8 cellular contexts compared by ENCODE assay signal in the genomic region with DNA sequence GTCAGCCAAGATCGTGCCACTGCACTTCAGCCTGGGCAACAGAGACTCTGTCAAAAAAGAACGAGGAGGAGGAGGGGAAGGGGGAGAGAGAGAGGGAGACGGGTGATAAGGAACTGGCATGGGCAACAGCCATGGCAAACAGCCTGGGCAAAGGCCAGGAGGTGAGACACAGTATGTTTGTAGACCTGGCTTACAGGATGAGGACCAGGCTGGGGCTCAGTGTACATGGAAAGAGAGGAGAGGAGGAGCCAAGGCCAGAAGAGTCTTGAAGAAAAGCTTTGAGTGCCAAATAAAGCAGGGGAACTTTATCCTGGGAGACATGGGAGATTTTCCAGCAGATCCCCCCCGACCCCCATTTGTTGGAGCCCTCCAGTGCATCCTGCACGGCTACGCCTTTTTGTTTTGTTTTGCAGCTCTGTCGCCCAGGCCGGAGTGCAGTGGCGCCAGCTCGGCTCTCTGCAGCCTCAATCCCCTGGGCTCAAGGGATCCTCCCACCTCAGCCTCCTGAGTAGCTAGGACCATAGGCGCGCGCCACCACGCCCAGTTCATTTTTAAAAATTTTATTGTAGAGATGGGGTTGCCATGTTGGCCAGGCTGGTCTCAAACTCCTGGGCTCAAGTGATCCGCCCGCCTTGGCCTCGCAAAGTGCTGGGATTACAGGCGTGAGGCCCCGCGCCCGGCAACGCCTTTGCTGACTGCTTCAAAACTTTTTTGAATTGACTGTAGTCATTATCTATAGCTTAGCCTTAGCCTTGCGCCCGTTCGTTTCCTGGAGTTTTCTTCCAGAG. TPM values are rescaled to one million over a fixed set of nuclear protein-coding genes. Genes with fewer than 3 reads are reported as not detected.
A peak's percentile ranks its signal among the peaks of the same experiment; 100 is the strongest.
DNase-seq lines count a peak whose midpoint lies in the region; ATAC-seq, FAIRE-seq and TF ChIP-seq lines count a peak whose summit lies in the region.

No MANE protein-coding gene starts in this region.

- peaks cover 21% of the 10 kb centered on the region for H3K79me1 ChIP-seq in mesendoderm (ENCODE audit: low read length)

- intact Hi-C loops in Caco-2 (cut with micrococcal nuclease; ENCODE audit: unreplicated experiment) = loop anchor here (2.0 to 5.0 kb wide), 4 partner anchors 42 to 180 kb away; a partner anchor contains a TSS

- peaks cover 32% of the 10 kb centered on the region for H4K20me1 ChIP-seq in Loucy (ENCODE audit: insufficient read depth, low read length, poor library complexity, severe bottlenecking)

- ATAC-seq in GM21723 (IDR thresholded peaks at IDR 0.05; ENCODE audit: unreplicated experiment) (no peak), HG03520 (IDR thresholded peaks at IDR 0.05; ENCODE audit: unreplicated experiment) (no peak)

- no peak overlapping the region for H3K23ac ChIP-seq in mesendoderm (ENCODE audit: low read length)

- H2BK5ac ChIP-seq in mesendoderm (ENCODE audit: low read length) = peak overlapping the region; percentile 2

- FAIRE-seq in frontal cortex (lab: Jason Lieb, UNC) = no peak

- H3K9me3 ChIP-seq in Caco-2 = no peaks in the 10 kb centered on the region
- no peaks in the 10 kb centered on the region for H3K9me3 ChIP-seq in Loucy (ENCODE audit: insufficient read depth, low read depth, low read length)

- BruUV-seq in Caco-2 (replicated peaks; lab: Mats Ljungman, UMichigan) = TSS peak; percentile 69

- H3K79me2 ChIP-seq in Loucy (ENCODE audit: insufficient read depth, low read length) (peaks cover 47% of the 10 kb centered on the region), mesendoderm (ENCODE audit: control insufficient read depth, insufficient read depth, low read length) (peaks cover 31% of the 10 kb centered on the region)

- peak overlapping the region; percentile 90 for H4K8ac ChIP-seq in mesendoderm (ENCODE audit: low read depth, low read length)

- H3K4ac ChIP-seq in mesendoderm (ENCODE audit: low read depth, low read length) = peak overlapping the region; percentile 61

- peak overlapping the region; percentile 95 for H3K27ac ChIP-seq in mesendoderm (ENCODE audit: low read depth, low read length)
- H3K27ac ChIP-seq in urinary bladder (ENCODE audit: low read depth) = peak overlapping the region; percentile 91

- peak overlapping the region; percentile 98 for H3K27ac Mint-ChIP-seq in Caco-2 (ENCODE audit: unreplicated experiment)
- H3K27ac Mint-ChIP-seq in chondrocyte (ENCODE audit: unreplicated experiment) = peak overlapping the region; percentile 99

- H3K9ac ChIP-seq in Loucy (ENCODE audit: low read depth, low read length, poor library complexity, severe bottlenecking) (peak overlapping the region; percentile 82), mesendoderm (ENCODE audit: low read length) (peak overlapping the region; percentile 70)

- H3K4me3 ChIP-seq in Caco-2 (ENCODE audit: low read depth, low read length) = peak overlapping the region; percentile 75
- peak overlapping the region; percentile 97 for H3K4me3 ChIP-seq in Loucy (ENCODE audit: low read length, poor library complexity, severe bottlenecking)
- H3K4me3 ChIP-seq in mesendoderm (ENCODE audit: low read length) = peak overlapping the region; percentile 51
- H3K4me3 ChIP-seq in urinary bladder (ENCODE audit: low read depth, low read length) = peak overlapping the region; percentile 90

- H2BK120ac ChIP-seq in mesendoderm (ENCODE audit: low read depth, low read length) = no peak overlapping the region

- POLR2A ChIA-PET in Caco-2 (lab: Charles Lee) = interaction anchor here (0.6 to 2.0 kb wide), 5 partner anchors 28 to 946 kb away, joined by 3 to 8 read pairs (median 4); a partner anchor contains a TSS

- H3K4me2 ChIP-seq in Loucy (ENCODE audit: low read depth, low read length, poor library complexity, severe bottlenecking) (peak overlapping the region; percentile 97), mesendoderm (ENCODE audit: low read length) (peak overlapping the region; percentile 48)

- peaks cover 20% of the 10 kb centered on the region for H3K4me1 Mint-ChIP-seq in Caco-2 (ENCODE audit: low read depth, unreplicated experiment)
- peaks cover 37% of the 10 kb centered on the region for H3K4me1 Mint-ChIP-seq in chondrocyte (ENCODE audit: low read depth)

- H3K4me3 Mint-ChIP-seq in Caco-2 (ENCODE audit: unreplicated experiment) = peak overlapping the region; percentile 85
- H3K4me3 Mint-ChIP-seq in chondrocyte (ENCODE audit: unreplicated experiment) = peak overlapping the region; percentile 92

- CTCF ChIA-PET in Caco-2 (lab: Charles Lee) = interaction anchor here (0.8 to 1.5 kb wide), 8 partner anchors 10 to 261 kb away, joined by 3 to 8 read pairs (median 5); a partner anchor contains a TSS

- peak overlapping the region; percentile 53 for H3K18ac ChIP-seq in mesendoderm (ENCODE audit: low read length)

- H3K9me2 ChIP-seq in Loucy (replicated peaks; ENCODE audit: low read depth, low read length) = no peaks in the 10 kb centered on the region

- peak overlapping the region; percentile 3 for H2AK5ac ChIP-seq in mesendoderm (ENCODE audit: low read length)

- H2BK15ac ChIP-seq in mesendoderm (replicated peaks; ENCODE audit: low read depth) = no peak overlapping the region

- no peaks in the 10 kb centered on the region for H3K27me3 ChIP-seq in Caco-2 (replicated peaks; ENCODE audit: control insufficient read depth, insufficient read depth, low read length)
- H3K27me3 ChIP-seq in Loucy (ENCODE audit: insufficient read depth, low read length, poor library complexity, severe bottlenecking) = no peaks in the 10 kb centered on the region
- no peaks in the 10 kb centered on the region for H3K27me3 ChIP-seq in mesendoderm (ENCODE audit: insufficient read depth, low read length, poor library complexity)

- no peak overlapping the region for H4K5ac ChIP-seq in mesendoderm (ENCODE audit: low read length)

- peak overlapping the region; percentile 90 for H3K56ac ChIP-seq in mesendoderm (ENCODE audit: low read length)

- TF ChIP-seq CTCF in Caco-2 (IDR thresholded peaks at IDR 0.05; ENCODE audit: insufficient read depth in 1 of 2, low read depth in 1 of 2, low read length in 1 of 2, severe bottlenecking in 1 of 2, unreplicated experiment in 1 of 2) = no peak
- TF ChIP-seq CTCF in Loucy (conservative IDR thresholded peaks at IDR 0.05; ENCODE audit: low read length) = no peak
- TF ChIP-seq CTCF in chondrocyte (IDR thresholded peaks at IDR 0.05) = no peak

- peaks cover 25% of the 10 kb centered on the region for H3K36me3 Mint-ChIP-seq in Caco-2 (ENCODE audit: insufficient read depth, unreplicated experiment)
- H3K36me3 Mint-ChIP-seq in chondrocyte (ENCODE audit: low read depth) = peaks cover 3% of the 10 kb centered on the region

- no peaks in the 10 kb centered on the region for H3F3A ChIP-seq in Loucy (ENCODE audit: low read depth)

- WGBS in mesendoderm (ENCODE audit: extremely low coverage, insufficient coverage, low lambda C conversion rate) = no CpG with 5 or more reads among the region's 25 CpGs
- WGBS in urinary bladder = 7% methylated on average over 25 of the region's 25 CpGs

- DNase-seq in Caco-2 (no peak), chondrocyte (ENCODE audit: low spot score) (no peak), mesendoderm (peak; percentile 33), frontal cortex (ENCODE audit: low spot score in 2 of 2) (no peak)

- H2AFZ ChIP-seq in Loucy (ENCODE audit: low read length) = peak overlapping the region; percentile 96

- H3K9me3 Mint-ChIP-seq in Caco-2 (ENCODE audit: unreplicated experiment) = no peaks in the 10 kb centered on the region
- H3K9me3 Mint-ChIP-seq in chondrocyte (ENCODE audit: low read depth) = no peaks in the 10 kb centered on the region

- H3K36me3 ChIP-seq in Caco-2 (ENCODE audit: control insufficient read depth, insufficient read depth, low read length) (peaks cover 6% of the 10 kb centered on the region; the same call in 1 of the 2 replicates), Loucy (ENCODE audit: insufficient read depth, low read length) (no peaks in the 10 kb centered on the region), mesendoderm (ENCODE audit: control insufficient read depth, insufficient read depth, low read length) (peaks cover 1% of the 10 kb centered on the region), urinary bladder (ENCODE audit: insufficient read depth) (no peaks in the 10 kb centered on the region)

- peaks cover 26% of the 10 kb centered on the region for H3K4me1 ChIP-seq in Caco-2
- peaks cover 36% of the 10 kb centered on the region for H3K4me1 ChIP-seq in Loucy (ENCODE audit: insufficient read depth, low read length, poor library complexity, severe bottlenecking)
- peaks cover 20% of the 10 kb centered on the region for H3K4me1 ChIP-seq in mesendoderm (ENCODE audit: control insufficient read depth, low read depth, low read length)
- no peaks in the 10 kb centered on the region for H3K4me1 ChIP-seq in urinary bladder (ENCODE audit: insufficient read depth)

- H3K27me3 Mint-ChIP-seq in Caco-2 (ENCODE audit: insufficient read depth, unreplicated experiment) = no peaks in the 10 kb centered on the region
- H3K27me3 Mint-ChIP-seq in chondrocyte (ENCODE audit: low read depth) = no peaks in the 10 kb centered on the region

RNA-seq across cellular contexts. Expression of a gene that starts 1.2 kb away (rescaled TPM):
- total RNA-seq in Caco-2 (2022) (99.0 and 101 TPM in 2 replicates), chondrocyte (101 to 110 TPM (median 108 TPM) in 3 replicates), urinary bladder (62.6 TPM), frontal cortex (82.7 TPM)
- polyA plus RNA-seq in mesendoderm (2013, experiment 1 of 2) = 47.8 TPM
- 48.5 TPM for polyA plus RNA-seq in mesendoderm (2013, experiment 2 of 2)
- 83.8 TPM for polyA plus RNA-seq in urinary bladder

RNA-seq across cellular contexts. Expression of a gene that starts 43.1 kb away (rescaled TPM):
- 39.5 and 41.3 TPM in 2 replicates for total RNA-seq in Caco-2 (2022)
- total RNA-seq in chondrocyte = 38.7 to 41.8 TPM (median 39.0 TPM) in 3 replicates
- polyA plus RNA-seq in mesendoderm (2013, experiment 1 of 2) = 30.6 TPM
- polyA plus RNA-seq in mesendoderm (2013, experiment 2 of 2) = 31.0 TPM
- 25.6 TPM for total RNA-seq in urinary bladder
- polyA plus RNA-seq in urinary bladder = 24.5 TPM
- total RNA-seq in frontal cortex = 30.2 TPM
